In the genomic region with DNA sequence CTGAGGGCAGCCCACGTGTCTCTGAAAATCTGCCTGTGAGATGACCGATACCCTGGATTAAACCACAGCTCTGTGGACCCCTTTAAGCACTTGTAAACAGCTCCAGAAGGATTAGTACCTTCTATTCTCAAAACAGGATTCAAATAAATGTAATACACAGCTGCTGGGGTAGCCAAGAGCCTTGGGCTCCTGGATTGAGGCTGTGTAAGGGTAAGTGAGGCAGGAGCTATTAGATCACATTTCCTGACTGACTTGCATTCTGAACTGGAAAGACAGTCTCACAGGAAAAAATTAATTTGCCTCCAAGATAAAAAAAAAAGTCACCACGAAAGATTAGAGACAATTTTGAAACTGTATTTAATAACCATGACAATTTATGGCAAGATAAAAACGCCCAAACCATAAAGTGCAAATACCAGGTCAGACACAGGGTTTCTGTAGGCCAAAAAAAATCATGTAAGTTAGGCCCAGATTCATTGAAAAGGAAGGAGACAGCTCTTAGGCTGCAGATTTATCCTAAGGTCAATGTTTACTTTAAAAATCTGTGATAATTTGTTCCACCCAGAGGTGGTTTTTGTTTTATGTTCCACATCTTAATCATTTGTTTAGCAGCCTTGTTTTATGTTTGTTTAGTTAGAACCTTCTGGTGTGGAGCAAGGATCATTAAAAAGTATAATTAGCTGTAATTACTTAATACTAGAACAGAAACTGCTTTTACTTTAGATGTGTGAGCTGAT, we compare ENCODE assay signal across 25 cellular contexts.
DNase-seq lines count a peak whose midpoint lies in the region; ATAC-seq, FAIRE-seq and TF ChIP-seq lines count a peak whose summit lies in the region.
"Had no signal": no experiment of that assay in that cellular context is flagged by ENCODE, and none has a peak within 500 bp of the region (broad histone marks: within the 10 kb centered on the region; RNA-seq: fewer than 3 reads in every experiment).

No MANE protein-coding gene starts in this region.

- FAIRE-seq in D721Med (lab: Jason Lieb, UNC) (peak; percentile 58), pancreas (lab: Jason Lieb, UNC) (no peak), GM12891 (lab: Jason Lieb, UNC) (no peak)
- FAIRE-seq: kidney had no signal

- TF ChIP-seq CTCF in D721Med (IDR thresholded peaks at IDR 0.05; ENCODE audit: insufficient read depth, missing control alignments) (no peak), esophagus squamous epithelium (IDR thresholded peaks at IDR 0.05) (no peak), pancreas (IDR thresholded peaks at IDR 0.05) (no peak)

- H3K27me3 ChIP-seq in esophagus squamous epithelium (no peaks in the 10 kb centered on the region), pancreas (no peaks in the 10 kb centered on the region)
- H3K27me3 ChIP-seq: breast epithelium, SJSA1, tibial artery had no signal

- WGBS in esophagus squamous epithelium, 2 donors: 62% methylated on average over 4 of the region's 4 CpGs
- WGBS in pancreas, 2 donors: 45 to 50% methylated on average over 4 of the region's 4 CpGs

- H3K9me3 ChIP-seq in esophagus squamous epithelium (no peaks in the 10 kb centered on the region), pancreas (no peaks in the 10 kb centered on the region)
- H3K9me3 ChIP-seq: SJSA1, tibial artery had no signal

- DNase-seq in D721Med (ENCODE audit: insufficient read length, low spot score) (no peak), NCI-H69 (lab: John Stamatoyannopoulos, UW) (peak; percentile 96), esophagus squamous epithelium (lab: John Stamatoyannopoulos, UW) (no peak), pancreas (no peak), sciatic nerve (ENCODE audit: low spot score) (no peak), GM12891 (ENCODE audit: insufficient read length, low spot score) (no peak)
- no peak for DNase-seq in stimulated activated CD4-positive, alpha-beta T cell treated with anti-CD3 and anti-CD28 coated beads, Interleukin-2, amount 100 ng/mL, for 24 hours
- DNase-seq: activated CD4-positive, alpha-beta memory T cell treated with anti-CD3 and anti-CD28 coated beads for 36 hours; activated gamma-delta T cell; CD8-positive, alpha-beta T cell; cortex of kidney; DMS53; GF-D8; kidney; naive thymus-derived CD4-positive, alpha-beta T cell; NK-92 treated with Interleukin-12 subunit alpha and Interleukin-12 subunit beta, amount 100 ng/mL, for 24 hours; posterior cingulate gyrus; stimulated activated naive CD4-positive, alpha-beta T cell treated with Interleukin-2 at 50 U/mL for 16 hours; T-helper 2 cell; tibial artery; WERI-Rb-1 had no signal

- peaks cover 0 to 7% (median 4%) of the 10 kb centered on the region in 3 donors for H3K4me1 ChIP-seq in esophagus squamous epithelium
- H3K4me1 ChIP-seq in pancreas: peaks cover 0 to 10% (median 0%) of the 10 kb centered on the region in 3 donors
- H3K4me1 ChIP-seq: breast epithelium, tibial artery had no signal

- ATAC-seq in pancreas (peak in 3 of 4 donors; percentile 67 to 75 (median 75)), sciatic nerve (no peak), HG02884 (IDR thresholded peaks at IDR 0.05; ENCODE audit: unreplicated experiment) (no peak)
- ATAC-seq: CD8-positive, alpha-beta T cell; naive thymus-derived CD4-positive, alpha-beta T cell; Panc1 had no signal

- TF ChIP-seq POLR2A in esophagus squamous epithelium (IDR thresholded peaks at IDR 0.05) (no peak), GM12891 (IDR thresholded peaks at IDR 0.05; ENCODE audit: low read depth, low read length) (no peak)

- peaks cover 0 to 5% (median 0%) of the 10 kb centered on the region in 3 donors for H3K36me3 ChIP-seq in esophagus squamous epithelium
- no peaks in the 10 kb centered on the region for H3K36me3 ChIP-seq in pancreas
- H3K36me3 ChIP-seq: SJSA1, WERI-Rb-1 had no signal

- intact Hi-C loops in esophagus squamous epithelium (cut with DNase I) (no loop called here), pancreas (cut with DNase I) (no loop called here), sciatic nerve (cut with DNase I) (no loop called here)

- no peak overlapping the region for H3K4me3 ChIP-seq in esophagus squamous epithelium
- H3K4me3 ChIP-seq in pancreas: no peak overlapping the region
- H3K4me3 ChIP-seq: breast epithelium, SJSA1, tibial artery had no signal

- H3K27ac ChIP-seq in esophagus squamous epithelium: peak overlapping the region in 3 of 4 donors; percentile 13 to 35 (median 30)
- H3K27ac ChIP-seq in pancreas: peak overlapping the region in 1 of 4 donors; percentile 20
- H3K27ac ChIP-seq: SJSA1, tibial artery, WERI-Rb-1 had no signal

TF ChIP-seq in GM12891, 5 proteins besides CTCF, POLR2A, EP300 and RAD21:
- TF ChIP-seq PAX5 (IDR thresholded peaks at IDR 0.05; ENCODE audit: insufficient read depth, low read length, severe bottlenecking) (no peak), POLR2AphosphoS5 (IDR thresholded peaks at IDR 0.05; ENCODE audit: low read depth, low read length) (no peak), POU2F2 (IDR thresholded peaks at IDR 0.05; ENCODE audit: low read depth, low read length) (no peak), SPI1 (IDR thresholded peaks at IDR 0.05; ENCODE audit: low read depth, low read length) (no peak), TAF1 (IDR thresholded peaks at IDR 0.05; ENCODE audit: low read depth, low read length) (no peak)

Comparison
In these comparisons a context has a peak if more than half of its experiments do, and no peak if none do; other contexts are left out.
1. ATAC-seq: peak in pancreas (3 of 4); none in sciatic nerve (single experiment) and HG02884 (single experiment).